In genomic region chr3:136305879-136306278, GRCh38 we compare ENCODE assay signal across 9 cellular contexts. TPM values are rescaled to one million over a fixed set of nuclear protein-coding genes. Genes with fewer than 3 reads are reported as not detected.
DNase-seq lines count a peak whose midpoint lies in the region; ATAC-seq lines count a peak whose summit lies in the region.
"Had no signal": no experiment of that assay in that cellular context is flagged by ENCODE, and none has a peak within 500 bp of the region (broad histone marks: within the 10 kb centered on the region; RNA-seq: fewer than 3 reads in every experiment).

No MANE protein-coding gene starts in this region.

- no peak overlapping the region for H3K4me2 ChIP-seq in Karpas-422 (ENCODE audit: low read depth, low read length, poor library complexity, severe bottlenecking)

- H2AFZ ChIP-seq in Karpas-422 (ENCODE audit: low read length), result no peak overlapping the region

- H3K9me2 ChIP-seq in Karpas-422 (replicated peaks; ENCODE audit: insufficient read depth, low read length), result no peaks in the 10 kb centered on the region

- peaks cover 3% of the 10 kb centered on the region; the same call in 1 of the 2 replicates for H3K4me1 ChIP-seq in Karpas-422 (ENCODE audit: low read length)

- peak; percentile 34 for DNase-seq in NCI-H2107 treated with DMSO at 0.1 percent for 48 hours (lab: John Stamatoyannopoulos, UW; ENCODE audit: unreplicated experiment)
- DNase-seq in NCI-H2107 (lab: John Stamatoyannopoulos, UW), result no peak
- DNase-seq in Karpas-422, result peak; percentile 84
- peak; percentile 48 for DNase-seq in amniotic epithelial cell (ENCODE audit: low read depth)
- DNase-seq in myocyte (ENCODE audit: low read depth), result peak; percentile 62
- DNase-seq in H4 (ENCODE audit: low spot score), result no peak
- DNase-seq in UCSD-AML1 (lab: John Stamatoyannopoulos, UW; ENCODE audit: unreplicated experiment), result no peak
- DNase-seq: ACHN had no signal

- no peak overlapping the region for H3K9ac ChIP-seq in Karpas-422 (ENCODE audit: low read length)

- no peak for ATAC-seq in GM21737 (IDR thresholded peaks at IDR 0.05; ENCODE audit: unreplicated experiment)

- no peak overlapping the region for H3K27ac ChIP-seq in Karpas-422 (ENCODE audit: low read length)

- H3K79me2 ChIP-seq in Karpas-422 (ENCODE audit: low read length), result peaks cover 6% of the 10 kb centered on the region

- H3K36me3 ChIP-seq in Karpas-422 (ENCODE audit: insufficient read depth, low read length), result peaks cover 3% of the 10 kb centered on the region; the same call in 1 of the 2 replicates

- H3K4me3 ChIP-seq in Karpas-422 (ENCODE audit: low read length), result no peak overlapping the region

- no peaks in the 10 kb centered on the region for H3K27me3 ChIP-seq in Karpas-422 (ENCODE audit: low read length)

- no peaks in the 10 kb centered on the region for H4K20me1 ChIP-seq in Karpas-422 (ENCODE audit: insufficient read depth, low read depth, low read length)

- H3K9me3 ChIP-seq in Karpas-422 (ENCODE audit: low read length), result no peaks in the 10 kb centered on the region

RNA-seq across cellular contexts. Expression of gene PCCB, which starts 55.7 kb away (rescaled TPM):
- 59.2 and 77.8 TPM in 2 replicates for total RNA-seq in Karpas-422 (2014; rRNA removed; shearing (Covaris generic); ENCODE audit: low replicate concordance)
- total RNA-seq in myocyte, result 104 and 110 TPM in 2 replicates
- polyA plus RNA-seq in myocyte (2012), result 42.6 TPM
- 71.4 and 73.2 TPM in 2 replicates for total RNA-seq in H4 (2014; rRNA removed; shearing (Covaris generic))

Comparison
In these comparisons a context has a peak if more than half of its experiments do, and no peak if none do; other contexts are left out.
1. DNase-seq: peak in NCI-H2107 treated with DMSO at 0.1 percent for 48 hours (single experiment), Karpas-422 (single experiment), amniotic epithelial cell (single experiment) and myocyte (single experiment); none in NCI-H2107 (single experiment), H4 (single experiment) and UCSD-AML1 (single experiment).